10 cellular contexts compared by ENCODE assay signal in genomic region chr16:89326721-89327120, GRCh38.
DNase-seq lines count a peak whose midpoint lies in the region; ATAC-seq, FAIRE-seq and TF ChIP-seq lines count a peak whose summit lies in the region.
"Had no signal": no experiment of that assay in that cellular context is flagged by ENCODE, and none has a peak within 500 bp of the region (broad histone marks: within the 10 kb centered on the region; RNA-seq: fewer than 3 reads in every experiment).

No MANE protein-coding gene starts in this region.

- intact Hi-C loops in activated CD4-positive, alpha-beta T cell treated with anti-CD3 and anti-CD28 coated beads, Interleukin-2, amount 10 ng/mL, durations not matched to agents 24 days and 14 days (cut with micrococcal nuclease), result no loop called here
- intact Hi-C loops in MCF 10A (cut with micrococcal nuclease), result no loop called here

- CTCF ChIA-PET in MCF 10A (lab: Yijun Ruan, JAX), result interaction anchor here (0.6 to 0.9 kb wide), 4 partner anchors 9 to 239 kb away, joined by 3 read pairs; no protein-coding TSS in a partner anchor

- H3K4me3 ChIP-seq in keratinocyte (ENCODE audit: control insufficient read depth in 2 of 3, extremely low read depth in 1 of 3, insufficient read depth in 2 of 3, low read depth in 1 of 3, low read length in 3 of 3) (no peak overlapping the region), WERI-Rb-1 (ENCODE audit: low read depth, low read length) (no peak overlapping the region)
- H3K4me3 ChIP-seq: Peyer's patch had no signal

- H3K27ac ChIP-seq in keratinocyte (ENCODE audit: control insufficient read depth, insufficient read depth, low read length), result peak overlapping the region; percentile 60
- peak overlapping the region; percentile 78 for H3K27ac ChIP-seq in substantia nigra (ENCODE audit: low read depth, low read length, poor library complexity, severe bottlenecking)
- H3K27ac ChIP-seq in WERI-Rb-1, result no peak overlapping the region

- no peak for FAIRE-seq in keratinocyte (lab: Jason Lieb, UNC)
- FAIRE-seq: colon had no signal

- H2AFZ ChIP-seq in keratinocyte (ENCODE audit: control insufficient read depth, low read length), result no peak overlapping the region

- DNase-seq in activated CD4-positive, alpha-beta T cell treated with anti-CD3 and anti-CD28 coated beads, Interleukin-2, amount 10 ng/mL, durations not matched to agents 24 days and 14 days, result no peak
- no peak for DNase-seq in activated CD4-positive, alpha-beta T cell treated with anti-CD3 and anti-CD28 coated beads for 4 hours
- DNase-seq in activated naive CD8-positive, alpha-beta T cell treated with anti-CD3 and anti-CD28 coated beads, Interleukin-2, amount 10 ng/mL, durations not matched to agents 7 days and 5 days, result no peak
- DNase-seq in keratinocyte (ENCODE audit: low read depth, low spot score) (no peak), substantia nigra (lab: John Stamatoyannopoulos, UW) (no peak), WERI-Rb-1 (no peak), MCF 10A (ENCODE audit: unreplicated experiment) (no peak), NCI-H2171 treated with DMSO at 0.1 percent for 48 hours (lab: John Stamatoyannopoulos, UW) (no peak)

- H3K36me3 ChIP-seq in keratinocyte (ENCODE audit: control insufficient read depth in 2 of 2, extremely low read depth in 1 of 2, insufficient read depth in 2 of 2, low read length in 2 of 2), result peaks cover 4 to 11% of the 10 kb centered on the region in 2 experiments
- no peaks in the 10 kb centered on the region for H3K36me3 ChIP-seq in WERI-Rb-1

- no peaks in the 10 kb centered on the region for H3K27me3 Mint-ChIP-seq in activated CD4-positive, alpha-beta T cell treated with anti-CD3 and anti-CD28 coated beads, Interleukin-2, amount 10 ng/mL, durations not matched to agents 24 days and 14 days
- H3K27me3 Mint-ChIP-seq in activated naive CD8-positive, alpha-beta T cell treated with anti-CD3 and anti-CD28 coated beads, Interleukin-2, amount 10 ng/mL, durations not matched to agents 7 days and 5 days, result no peaks in the 10 kb centered on the region
- no peaks in the 10 kb centered on the region for H3K27me3 Mint-ChIP-seq in MCF 10A (ENCODE audit: insufficient read depth, unreplicated experiment)

- dilution Hi-C loops in keratinocyte (cut with MboI; ENCODE audit: extremely low pct_ligation_motif_present, low sequenced_read_pairs), result no loop called here

- POLR2A ChIA-PET in activated naive CD8-positive, alpha-beta T cell treated with anti-CD3 and anti-CD28 coated beads, Interleukin-2, amount 10 ng/mL, durations not matched to agents 7 days and 5 days (lab: Charles Lee), result no interaction called here
- POLR2A ChIA-PET in MCF 10A (lab: Yijun Ruan, JAX), result interaction anchor here (1.7 to 1.8 kb wide), 2 partner anchors 148 to 162 kb away, joined by 4 to 7 read pairs; no protein-coding TSS in a partner anchor

- H3K27me3 ChIP-seq in keratinocyte (ENCODE audit: control insufficient read depth, extremely low read depth, insufficient read depth, low read length) (no peaks in the 10 kb centered on the region), WERI-Rb-1 (ENCODE audit: insufficient read depth, low read depth, severe bottlenecking) (no peaks in the 10 kb centered on the region)
- H3K27me3 ChIP-seq: Peyer's patch had no signal

- peaks cover 29% of the 10 kb centered on the region for H3K36me3 Mint-ChIP-seq in activated CD4-positive, alpha-beta T cell treated with anti-CD3 and anti-CD28 coated beads, Interleukin-2, amount 10 ng/mL, durations not matched to agents 24 days and 14 days (ENCODE audit: low read depth)
- H3K36me3 Mint-ChIP-seq in activated naive CD8-positive, alpha-beta T cell treated with anti-CD3 and anti-CD28 coated beads, Interleukin-2, amount 10 ng/mL, durations not matched to agents 7 days and 5 days, result peaks cover 11% of the 10 kb centered on the region
- H3K36me3 Mint-ChIP-seq in MCF 10A (ENCODE audit: insufficient read depth, unreplicated experiment), result peaks cover 34% of the 10 kb centered on the region

- H3K9ac ChIP-seq in keratinocyte (ENCODE audit: control insufficient read depth, extremely low read depth, insufficient read depth, low read length), result no peak overlapping the region

- ATAC-seq in activated naive CD8-positive, alpha-beta T cell treated with anti-CD3 and anti-CD28 coated beads, Interleukin-2, amount 10 ng/mL, durations not matched to agents 7 days and 5 days (ENCODE audit: low read depth), result no peak

- H3K4me1 ChIP-seq in keratinocyte (ENCODE audit: control insufficient read depth, extremely low read depth, insufficient read depth, low read length), result peaks cover 51% of the 10 kb centered on the region

- no peaks in the 10 kb centered on the region for H3K9me3 Mint-ChIP-seq in activated CD4-positive, alpha-beta T cell treated with anti-CD3 and anti-CD28 coated beads, Interleukin-2, amount 10 ng/mL, durations not matched to agents 24 days and 14 days
- no peaks in the 10 kb centered on the region for H3K9me3 Mint-ChIP-seq in activated naive CD8-positive, alpha-beta T cell treated with anti-CD3 and anti-CD28 coated beads, Interleukin-2, amount 10 ng/mL, durations not matched to agents 7 days and 5 days
- no peaks in the 10 kb centered on the region for H3K9me3 Mint-ChIP-seq in MCF 10A (ENCODE audit: unreplicated experiment)

- peak overlapping the region; percentile 65 for H3K4me2 ChIP-seq in keratinocyte (ENCODE audit: control insufficient read depth, extremely low read depth, insufficient read depth, low read depth, low read length)

- peak overlapping the region; percentile 70 for H3K27ac Mint-ChIP-seq in activated CD4-positive, alpha-beta T cell treated with anti-CD3 and anti-CD28 coated beads, Interleukin-2, amount 10 ng/mL, durations not matched to agents 24 days and 14 days
- peak overlapping the region; percentile 8 for H3K27ac Mint-ChIP-seq in activated naive CD8-positive, alpha-beta T cell treated with anti-CD3 and anti-CD28 coated beads, Interleukin-2, amount 10 ng/mL, durations not matched to agents 7 days and 5 days
- H3K27ac Mint-ChIP-seq in MCF 10A (ENCODE audit: low read depth, unreplicated experiment), result no peak overlapping the region

- TF ChIP-seq CTCF in keratinocyte (optimal IDR thresholded peaks at IDR 0.05 in 1 of 3, IDR thresholded peaks at IDR 0.05 in 1 of 3, conservative IDR thresholded peaks at IDR 0.05 in 1 of 3; ENCODE audit: extremely low read depth in 1 of 3, insufficient read depth in 2 of 3, low read length in 3 of 3) (no peak), WERI-Rb-1 (IDR thresholded peaks at IDR 0.05; ENCODE audit: low read depth, low read length) (no peak), MCF 10A (IDR thresholded peaks at IDR 0.05; ENCODE audit: unreplicated experiment) (no peak)

- H3K9me3 ChIP-seq in keratinocyte (ENCODE audit: control insufficient read depth, low read depth, low read length) (no peaks in the 10 kb centered on the region), WERI-Rb-1 (ENCODE audit: severe bottlenecking) (no peaks in the 10 kb centered on the region)
- H3K9me3 ChIP-seq: Peyer's patch had no signal

- peaks cover 8% of the 10 kb centered on the region for H3K9me1 ChIP-seq in keratinocyte (ENCODE audit: control insufficient read depth, extremely low read depth, insufficient read depth, low read length)

- no TSS peak for BruUV-seq in MCF 10A (replicated peaks; lab: Mats Ljungman, UMichigan)

- H3K79me2 ChIP-seq in keratinocyte (ENCODE audit: control insufficient read depth, insufficient read depth, low read length), result peaks cover 94% of the 10 kb centered on the region

- peaks cover under 1% of the 10 kb centered on the region for H4K20me1 ChIP-seq in keratinocyte (ENCODE audit: control insufficient read depth, extremely low read depth, insufficient read depth, low read length)

- peaks cover 75% of the 10 kb centered on the region for H3K4me1 Mint-ChIP-seq in activated CD4-positive, alpha-beta T cell treated with anti-CD3 and anti-CD28 coated beads, Interleukin-2, amount 10 ng/mL, durations not matched to agents 24 days and 14 days
- peaks cover 71% of the 10 kb centered on the region for H3K4me1 Mint-ChIP-seq in activated naive CD8-positive, alpha-beta T cell treated with anti-CD3 and anti-CD28 coated beads, Interleukin-2, amount 10 ng/mL, durations not matched to agents 7 days and 5 days
- H3K4me1 Mint-ChIP-seq in MCF 10A (ENCODE audit: insufficient read depth, unreplicated experiment), result peaks cover 55% of the 10 kb centered on the region

- H3K4me3 Mint-ChIP-seq in activated CD4-positive, alpha-beta T cell treated with anti-CD3 and anti-CD28 coated beads, Interleukin-2, amount 10 ng/mL, durations not matched to agents 24 days and 14 days, result no peak overlapping the region
- no peak overlapping the region for H3K4me3 Mint-ChIP-seq in activated naive CD8-positive, alpha-beta T cell treated with anti-CD3 and anti-CD28 coated beads, Interleukin-2, amount 10 ng/mL, durations not matched to agents 7 days and 5 days
- no peak overlapping the region for H3K4me3 Mint-ChIP-seq in MCF 10A (ENCODE audit: unreplicated experiment)
